ENCODE assay signal across 1 cellular context in genomic region chr2:9388102-9388735, GRCh38.
TF ChIP-seq lines count a peak whose summit lies in the region.

No MANE protein-coding gene starts in this region.

TF ChIP-seq in HepG2, 621 proteins besides CTCF, POLR2A, EP300 and RAD21 (continued from another document):
- TF ChIP-seq, protein P1, sequence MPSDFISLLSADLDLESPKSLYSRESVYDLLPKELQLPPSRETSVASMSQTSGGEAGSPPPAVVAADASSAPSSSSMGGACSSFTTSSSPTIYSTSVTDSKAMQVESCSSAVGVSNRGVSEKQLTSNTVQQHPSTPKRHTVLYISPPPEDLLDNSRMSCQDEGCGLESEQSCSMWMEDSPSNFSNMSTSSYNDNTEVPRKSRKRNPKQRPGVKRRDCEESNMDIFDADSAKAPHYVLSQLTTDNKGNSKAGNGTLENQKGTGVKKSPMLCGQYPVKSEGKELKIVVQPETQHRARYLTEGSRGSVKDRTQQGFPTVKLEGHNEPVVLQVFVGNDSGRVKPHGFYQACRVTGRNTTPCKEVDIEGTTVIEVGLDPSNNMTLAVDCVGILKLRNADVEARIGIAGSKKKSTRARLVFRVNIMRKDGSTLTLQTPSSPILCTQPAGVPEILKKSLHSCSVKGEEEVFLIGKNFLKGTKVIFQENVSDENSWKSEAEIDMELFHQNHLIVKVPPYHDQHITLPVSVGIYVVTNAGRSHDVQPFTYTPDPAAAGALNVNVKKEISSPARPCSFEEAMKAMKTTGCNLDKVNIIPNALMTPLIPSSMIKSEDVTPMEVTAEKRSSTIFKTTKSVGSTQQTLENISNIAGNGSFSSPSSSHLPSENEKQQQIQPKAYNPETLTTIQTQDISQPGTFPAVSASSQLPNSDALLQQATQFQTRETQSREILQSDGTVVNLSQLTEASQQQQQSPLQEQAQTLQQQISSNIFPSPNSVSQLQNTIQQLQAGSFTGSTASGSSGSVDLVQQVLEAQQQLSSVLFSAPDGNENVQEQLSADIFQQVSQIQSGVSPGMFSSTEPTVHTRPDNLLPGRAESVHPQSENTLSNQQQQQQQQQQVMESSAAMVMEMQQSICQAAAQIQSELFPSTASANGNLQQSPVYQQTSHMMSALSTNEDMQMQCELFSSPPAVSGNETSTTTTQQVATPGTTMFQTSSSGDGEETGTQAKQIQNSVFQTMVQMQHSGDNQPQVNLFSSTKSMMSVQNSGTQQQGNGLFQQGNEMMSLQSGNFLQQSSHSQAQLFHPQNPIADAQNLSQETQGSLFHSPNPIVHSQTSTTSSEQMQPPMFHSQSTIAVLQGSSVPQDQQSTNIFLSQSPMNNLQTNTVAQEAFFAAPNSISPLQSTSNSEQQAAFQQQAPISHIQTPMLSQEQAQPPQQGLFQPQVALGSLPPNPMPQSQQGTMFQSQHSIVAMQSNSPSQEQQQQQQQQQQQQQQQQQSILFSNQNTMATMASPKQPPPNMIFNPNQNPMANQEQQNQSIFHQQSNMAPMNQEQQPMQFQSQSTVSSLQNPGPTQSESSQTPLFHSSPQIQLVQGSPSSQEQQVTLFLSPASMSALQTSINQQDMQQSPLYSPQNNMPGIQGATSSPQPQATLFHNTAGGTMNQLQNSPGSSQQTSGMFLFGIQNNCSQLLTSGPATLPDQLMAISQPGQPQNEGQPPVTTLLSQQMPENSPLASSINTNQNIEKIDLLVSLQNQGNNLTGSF (CRISPR knock-in tag; IDR thresholded peaks at IDR 0.05): no peak
- no peak for TF ChIP-seq DMAP1 (CRISPR knock-in tag; IDR thresholded peaks at IDR 0.05)
- no peak for TF ChIP-seq ZNF570 (CRISPR knock-in tag; IDR thresholded peaks at IDR 0.05; ENCODE audit: borderline replicate concordance)
- TF ChIP-seq FOXO4 (CRISPR knock-in tag; conservative IDR thresholded peaks at IDR 0.05): peak; percentile 92; the same call in 1 of the 2 replicates
- TF ChIP-seq TCF7 (IDR thresholded peaks at IDR 0.05; ENCODE audit: low read depth): no peak
- TF ChIP-seq, protein P2, sequence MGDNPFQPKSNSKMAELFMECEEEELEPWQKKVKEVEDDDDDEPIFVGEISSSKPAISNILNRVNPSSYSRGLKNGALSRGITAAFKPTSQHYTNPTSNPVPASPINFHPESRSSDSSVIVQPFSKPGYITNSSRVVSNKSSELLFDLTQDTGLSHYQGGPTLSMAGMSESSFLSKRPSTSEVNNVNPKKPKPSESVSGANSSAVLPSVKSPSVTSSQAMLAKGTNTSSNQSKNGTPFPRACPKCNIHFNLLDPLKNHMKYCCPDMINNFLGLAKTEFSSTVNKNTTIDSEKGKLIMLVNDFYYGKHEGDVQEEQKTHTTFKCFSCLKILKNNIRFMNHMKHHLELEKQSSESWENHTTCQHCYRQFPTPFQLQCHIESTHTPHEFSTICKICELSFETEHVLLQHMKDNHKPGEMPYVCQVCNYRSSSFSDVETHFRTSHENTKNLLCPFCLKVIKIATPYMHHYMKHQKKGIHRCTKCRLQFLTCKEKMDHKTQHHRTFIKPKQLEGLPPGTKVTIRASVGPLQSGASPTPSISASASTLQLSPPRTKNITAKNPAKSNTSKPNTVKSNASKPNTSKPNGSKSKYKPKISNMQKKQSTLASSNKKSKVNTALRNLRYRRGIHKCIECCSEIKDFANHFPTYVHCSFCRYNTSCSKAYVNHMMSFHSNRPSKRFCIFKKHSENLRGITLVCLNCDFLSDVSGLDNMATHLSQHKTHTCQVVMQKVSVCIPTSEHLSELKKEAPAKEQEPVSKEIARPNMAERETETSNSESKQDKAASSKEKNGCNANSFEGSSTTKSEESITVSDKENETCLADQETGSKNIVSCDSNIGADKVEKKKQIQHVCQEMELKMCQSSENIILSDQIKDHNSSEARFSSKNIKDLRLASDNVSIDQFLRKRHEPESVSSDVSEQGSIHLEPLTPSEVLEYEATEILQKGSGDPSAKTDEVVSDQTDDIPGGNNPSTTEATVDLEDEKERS (CRISPR knock-in tag; IDR thresholded peaks at IDR 0.05): no peak
- TF ChIP-seq HNF4A (CRISPR knock-in tag; IDR thresholded peaks at IDR 0.05): 0 out of 2 replicates have a peak, but pooled peaks have one; percentile 18
- no peak for TF ChIP-seq ZNF547 (CRISPR knock-in tag; IDR thresholded peaks at IDR 0.05)
- no peak for TF ChIP-seq SNAPC4 (CRISPR knock-in tag; IDR thresholded peaks at IDR 0.05)
- no peak for TF ChIP-seq MAFG (CRISPR knock-in tag; IDR thresholded peaks at IDR 0.05)
- no peak for TF ChIP-seq RNF2 (conservative IDR thresholded peaks at IDR 0.05; ENCODE audit: low read depth)
- no peak for TF ChIP-seq PAX8 (CRISPR knock-in tag; IDR thresholded peaks at IDR 0.05; ENCODE audit: borderline replicate concordance)
